8 cellular contexts compared by ENCODE assay signal in the genomic region with DNA sequence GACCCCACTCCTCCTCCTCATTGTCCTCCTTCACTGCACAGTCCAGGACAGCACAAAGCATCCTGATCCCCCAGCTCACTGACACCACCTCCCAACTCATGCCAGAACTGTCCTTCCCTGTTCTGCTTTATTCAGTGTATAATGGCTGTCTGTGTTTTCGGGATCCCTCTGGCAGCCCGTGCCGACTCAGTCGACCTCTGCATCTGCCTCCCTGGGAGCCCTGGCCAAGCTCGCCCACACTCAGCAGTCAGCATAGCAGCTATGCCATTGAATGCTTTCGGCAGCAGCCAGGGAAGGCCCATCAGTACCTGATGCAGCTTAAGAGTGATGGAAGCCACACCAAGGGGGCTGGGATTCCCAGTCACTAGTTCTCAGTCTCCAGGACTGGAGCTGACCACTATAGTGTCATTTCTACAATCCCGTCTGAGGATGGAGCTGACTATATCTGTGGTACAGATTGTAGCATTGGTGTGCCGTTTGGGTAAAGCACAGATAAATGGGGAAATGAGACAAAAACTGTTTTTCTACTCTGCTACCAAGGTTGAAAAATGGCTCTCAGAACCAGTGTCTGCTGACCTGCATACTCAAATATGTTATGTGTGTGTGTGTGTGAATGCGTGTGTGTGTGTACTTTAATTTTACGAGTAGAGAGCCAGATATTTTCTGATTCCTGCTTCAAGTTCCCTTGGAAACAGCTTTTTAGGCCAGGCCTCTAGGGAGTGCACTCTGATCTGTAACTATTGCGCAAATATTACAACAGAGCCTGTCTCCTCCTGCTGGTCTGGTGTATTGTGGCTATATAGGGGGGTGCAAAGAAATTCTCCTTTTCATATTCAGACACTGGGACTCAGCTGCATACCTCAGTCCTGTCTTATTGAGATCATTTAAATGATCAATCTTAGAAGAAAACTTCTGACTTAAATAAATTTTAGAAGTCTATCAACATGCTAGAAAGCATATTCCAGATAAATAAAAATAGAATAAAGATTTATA.
DNase-seq lines count a peak whose midpoint lies in the region; ATAC-seq and TF ChIP-seq lines count a peak whose summit lies in the region.

No MANE protein-coding gene starts in this region.

- POLR2A ChIA-PET in BJ (lab: Charles Lee), result no interaction called here

- H3K27ac ChIP-seq in neural cell (ENCODE audit: low read length), result no peak overlapping the region

- no peaks in the 10 kb centered on the region for H3K9me3 ChIP-seq in neural cell (ENCODE audit: low read length)

- no peaks in the 10 kb centered on the region for H3F3A ChIP-seq in neural cell (ENCODE audit: insufficient read depth, low read length, poor library complexity, severe bottlenecking)

- H3K27me3 ChIP-seq in BJ (ENCODE audit: control insufficient read depth, insufficient read depth, low read length) (peaks cover 7% of the 10 kb centered on the region), neural cell (ENCODE audit: insufficient read depth, low read depth, low read length) (peaks cover 2% of the 10 kb centered on the region)

- CTCF ChIA-PET in BJ (lab: Yijun Ruan, JAX), result interaction anchor here (0.6 to 1.8 kb wide), 7 partner anchors 9 to 223 kb away, joined by 3 to 4 read pairs (median 3); no protein-coding TSS in a partner anchor

- H3K4me3 ChIP-seq in BJ (ENCODE audit: low read depth, low read length) (no peak overlapping the region), cardiac fibroblast (replicated peaks in 1 of 2; ENCODE audit: low read depth in 2 of 2, low read length in 2 of 2) (no peak overlapping the region), neural cell (ENCODE audit: low read length) (peak overlapping the region; percentile 11)

- TF ChIP-seq EP300 in neural cell (conservative IDR thresholded peaks at IDR 0.05; ENCODE audit: poor library complexity, severe bottlenecking), result peak; percentile 36

- TF ChIP-seq CTCF in BJ (IDR thresholded peaks at IDR 0.05; ENCODE audit: insufficient read depth, low read depth, low read length), result peak; percentile 42
- peak; percentile 45 for TF ChIP-seq CTCF in cardiac fibroblast (IDR thresholded peaks at IDR 0.05; ENCODE audit: low read depth, low read length)
- peak; percentile 59 for TF ChIP-seq CTCF in neural cell (IDR thresholded peaks at IDR 0.05; ENCODE audit: poor library complexity, severe bottlenecking)

- ATAC-seq in GM21528 (IDR thresholded peaks at IDR 0.05; ENCODE audit: low FRiP score, unreplicated experiment) (no peak), HG03175 (IDR thresholded peaks at IDR 0.05; ENCODE audit: unreplicated experiment) (no peak)

- TF ChIP-seq RAD21 in neural cell (conservative IDR thresholded peaks at IDR 0.05), result peak; percentile 61

- no peaks in the 10 kb centered on the region for H3K79me2 ChIP-seq in neural cell (replicated peaks; ENCODE audit: insufficient read depth, low read length)

- peak; percentile 9 for DNase-seq in BJ (ENCODE audit: low read depth)
- DNase-seq in NCI-H1417 (lab: John Stamatoyannopoulos, UW), result peak in 2 of 3 experiments; percentile 5 to 30
- DNase-seq in cardiac fibroblast (ENCODE audit: low read depth in 2 of 2), result peak; percentile 83 to 92
- no peak for DNase-seq in amniotic stem cell (lab: John Stamatoyannopoulos, UW)
- DNase-seq in NCI-H2029 treated with DMSO at 0.1 percent for 48 hours (lab: John Stamatoyannopoulos, UW), result no peak

- peak overlapping the region; percentile 30 for H2AFZ ChIP-seq in neural cell (ENCODE audit: low read depth, low read length)

- H3K4me2 ChIP-seq in neural cell (ENCODE audit: low read length), result no peak overlapping the region

- H3K9ac ChIP-seq in neural cell (ENCODE audit: low read length), result peak overlapping the region; percentile 7

- no peaks in the 10 kb centered on the region for H3K9me2 ChIP-seq in neural cell (ENCODE audit: insufficient read depth, low read length)

- H3K36me3 ChIP-seq in BJ (ENCODE audit: control insufficient read depth, insufficient read depth, low read length), result no peaks in the 10 kb centered on the region
- H3K36me3 ChIP-seq in neural cell (ENCODE audit: insufficient read depth, low read length), result no peaks in the 10 kb centered on the region

- no peaks in the 10 kb centered on the region for H4K20me1 ChIP-seq in neural cell (ENCODE audit: insufficient read depth)

TF ChIP-seq in neural cell, 6 proteins besides CTCF, POLR2A, EP300 and RAD21:
- no peak for TF ChIP-seq TAF1 (IDR thresholded peaks at IDR 0.05; ENCODE audit: low read depth)
- TF ChIP-seq, protein P1, sequence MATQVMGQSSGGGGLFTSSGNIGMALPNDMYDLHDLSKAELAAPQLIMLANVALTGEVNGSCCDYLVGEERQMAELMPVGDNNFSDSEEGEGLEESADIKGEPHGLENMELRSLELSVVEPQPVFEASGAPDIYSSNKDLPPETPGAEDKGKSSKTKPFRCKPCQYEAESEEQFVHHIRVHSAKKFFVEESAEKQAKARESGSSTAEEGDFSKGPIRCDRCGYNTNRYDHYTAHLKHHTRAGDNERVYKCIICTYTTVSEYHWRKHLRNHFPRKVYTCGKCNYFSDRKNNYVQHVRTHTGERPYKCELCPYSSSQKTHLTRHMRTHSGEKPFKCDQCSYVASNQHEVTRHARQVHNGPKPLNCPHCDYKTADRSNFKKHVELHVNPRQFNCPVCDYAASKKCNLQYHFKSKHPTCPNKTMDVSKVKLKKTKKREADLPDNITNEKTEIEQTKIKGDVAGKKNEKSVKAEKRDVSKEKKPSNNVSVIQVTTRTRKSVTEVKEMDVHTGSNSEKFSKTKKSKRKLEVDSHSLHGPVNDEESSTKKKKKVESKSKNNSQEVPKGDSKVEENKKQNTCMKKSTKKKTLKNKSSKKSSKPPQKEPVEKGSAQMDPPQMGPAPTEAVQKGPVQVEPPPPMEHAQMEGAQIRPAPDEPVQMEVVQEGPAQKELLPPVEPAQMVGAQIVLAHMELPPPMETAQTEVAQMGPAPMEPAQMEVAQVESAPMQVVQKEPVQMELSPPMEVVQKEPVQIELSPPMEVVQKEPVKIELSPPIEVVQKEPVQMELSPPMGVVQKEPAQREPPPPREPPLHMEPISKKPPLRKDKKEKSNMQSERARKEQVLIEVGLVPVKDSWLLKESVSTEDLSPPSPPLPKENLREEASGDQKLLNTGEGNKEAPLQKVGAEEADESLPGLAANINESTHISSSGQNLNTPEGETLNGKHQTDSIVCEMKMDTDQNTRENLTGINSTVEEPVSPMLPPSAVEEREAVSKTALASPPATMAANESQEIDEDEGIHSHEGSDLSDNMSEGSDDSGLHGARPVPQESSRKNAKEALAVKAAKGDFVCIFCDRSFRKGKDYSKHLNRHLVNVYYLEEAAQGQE (IDR thresholded peaks at IDR 0.05; ENCODE audit: borderline replicate concordance), result no peak
- peak; percentile 58 for TF ChIP-seq SMC3 (conservative IDR thresholded peaks at IDR 0.05; ENCODE audit: poor library complexity)
- no peak for TF ChIP-seq MXI1 (conservative IDR thresholded peaks at IDR 0.05; ENCODE audit: poor library complexity, severe bottlenecking)

Comparison
In these comparisons a context has a peak if more than half of its experiments do, and no peak if none do; other contexts are left out.
1. DNase-seq: peak in BJ (single experiment), NCI-H1417 (2 of 3) and cardiac fibroblast (2 of 2); none in amniotic stem cell (single experiment) and NCI-H2029 treated with DMSO at 0.1 percent for 48 hours (single experiment).
2. Peak in every context shown above with its lines, with median percentiles within 50 percentile points of each other: CTCF ChIP-seq.